Comparison of ENCODE assay signal across 1 cellular context in the genomic region with DNA sequence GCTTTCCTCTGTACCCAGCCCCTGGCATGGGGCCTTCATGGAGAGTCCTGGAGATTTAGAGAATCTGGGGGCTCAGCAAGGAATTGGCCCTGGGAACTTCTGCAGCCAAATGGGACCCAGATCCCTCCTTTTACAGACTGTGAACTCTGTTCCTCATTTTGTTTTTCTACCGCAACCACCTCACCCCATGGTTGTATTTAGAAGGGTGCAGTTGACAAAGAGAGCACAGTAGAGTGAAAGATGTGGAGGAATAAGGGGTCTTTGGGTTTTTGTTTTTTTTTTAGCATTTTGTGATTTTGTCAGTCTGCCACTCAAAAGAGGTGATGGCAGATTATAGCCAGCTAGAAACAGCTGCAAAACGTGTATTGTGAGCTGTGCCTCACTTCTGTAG.
TF ChIP-seq lines count a peak whose summit lies in the region.

No MANE protein-coding gene starts in this region.

TF ChIP-seq in GM12878, 131 proteins besides CTCF, POLR2A, EP300 and RAD21:
- TF ChIP-seq ZNF217 (IDR thresholded peaks at IDR 0.05): no peak
- TF ChIP-seq SUPT20H (IDR thresholded peaks at IDR 0.05; ENCODE audit: borderline replicate concordance, control insufficient read depth, low read depth, low read length): no peak
- TF ChIP-seq, protein P1, sequence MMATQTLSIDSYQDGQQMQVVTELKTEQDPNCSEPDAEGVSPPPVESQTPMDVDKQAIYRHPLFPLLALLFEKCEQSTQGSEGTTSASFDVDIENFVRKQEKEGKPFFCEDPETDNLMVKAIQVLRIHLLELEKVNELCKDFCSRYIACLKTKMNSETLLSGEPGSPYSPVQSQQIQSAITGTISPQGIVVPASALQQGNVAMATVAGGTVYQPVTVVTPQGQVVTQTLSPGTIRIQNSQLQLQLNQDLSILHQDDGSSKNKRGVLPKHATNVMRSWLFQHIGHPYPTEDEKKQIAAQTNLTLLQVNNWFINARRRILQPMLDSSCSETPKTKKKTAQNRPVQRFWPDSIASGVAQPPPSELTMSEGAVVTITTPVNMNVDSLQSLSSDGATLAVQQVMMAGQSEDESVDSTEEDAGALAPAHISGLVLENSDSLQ (IDR thresholded peaks at IDR 0.05): 0 out of 2 replicates have a peak, but pooled peaks have one; percentile 26
- TF ChIP-seq SPI1 (IDR thresholded peaks at IDR 0.05; ENCODE audit: borderline replicate concordance, insufficient read depth, low read depth, low read length): peak; percentile 45; the same call in 1 of the 2 replicates
